9 cellular contexts compared by ENCODE assay signal in genomic region chr3:156817931-156818765, GRCh38. TPM values are rescaled to one million over a fixed set of nuclear protein-coding genes. Genes with fewer than 3 reads are reported as not detected.
DNase-seq lines count a peak whose midpoint lies in the region; ATAC-seq, FAIRE-seq and TF ChIP-seq lines count a peak whose summit lies in the region.
"Had no signal": no experiment of that assay in that cellular context is flagged by ENCODE, and none has a peak within 500 bp of the region (broad histone marks: within the 10 kb centered on the region; RNA-seq: fewer than 3 reads in every experiment).

No MANE protein-coding gene starts in this region.

- no peaks in the 10 kb centered on the region for H3K9me3 ChIP-seq in keratinocyte (ENCODE audit: control insufficient read depth, low read depth, low read length)
- no peaks in the 10 kb centered on the region for H3K9me3 ChIP-seq in tibial artery

- H3K27me3 ChIP-seq in keratinocyte (ENCODE audit: control insufficient read depth, extremely low read depth, insufficient read depth, low read length) (no peaks in the 10 kb centered on the region), tibial artery (no peaks in the 10 kb centered on the region), dorsolateral prefrontal cortex (peaks cover 0 to 6% (median 0%) of the 10 kb centered on the region in 45 donors)

- intact Hi-C loops in tibial artery (cut with DNase I; ENCODE audit: low total_unique reads): loop anchor here (5.0 kb wide), 1 partner anchor 264 kb away; no protein-coding TSS in a partner anchor
- intact Hi-C loops in dorsolateral prefrontal cortex (cut with DNase I): loop anchor here in 1 of 2 donors (2.0 kb wide), 1 partner anchor 143 kb away; the partner anchor contains the start of gene TIPARP

- peaks cover 3% of the 10 kb centered on the region for H3K9me3 Mint-ChIP-seq in activated T-cell treated with anti-CD3 and anti-CD28 coated beads, Interleukin-2, amount 50 U/mL, for 4 hours
- H3K9me3 Mint-ChIP-seq in WTC11: no peaks in the 10 kb centered on the region

- H3K36me3 ChIP-seq in keratinocyte (ENCODE audit: control insufficient read depth in 2 of 2, extremely low read depth in 1 of 2, insufficient read depth in 2 of 2, low read length in 2 of 2) (no peaks in the 10 kb centered on the region), tibial artery (no peaks in the 10 kb centered on the region)

- peak overlapping the region in 1 of 3 experiments; percentile 60 for H3K4me3 ChIP-seq in keratinocyte (ENCODE audit: control insufficient read depth in 2 of 3, extremely low read depth in 1 of 3, insufficient read depth in 2 of 3, low read depth in 1 of 3, low read length in 3 of 3)
- H3K4me3 ChIP-seq in tibial artery: no peak overlapping the region
- peak overlapping the region in 17 of 59 donors; percentile 61 to 79 (median 74) for H3K4me3 ChIP-seq in dorsolateral prefrontal cortex

- H3K36me3 Mint-ChIP-seq in activated T-cell treated with anti-CD3 and anti-CD28 coated beads, Interleukin-2, amount 50 U/mL, for 4 hours (ENCODE audit: insufficient read depth): no peaks in the 10 kb centered on the region
- H3K36me3 Mint-ChIP-seq in WTC11: no peaks in the 10 kb centered on the region

- POLR2A ChIA-PET in WTC11 (lab: Charles Lee): interaction anchor here (0.6 kb wide), 1 partner anchor 181 kb away, joined by 3 read pairs; no protein-coding TSS in a partner anchor

- H3K27ac ChIP-seq in keratinocyte (ENCODE audit: control insufficient read depth, insufficient read depth, low read length) (peak overlapping the region; percentile 99), tibial artery (peak overlapping the region; percentile 80 to 90), dorsolateral prefrontal cortex (peak overlapping the region in 19 of 59 donors; percentile 17 to 86 (median 65))

- H3K9ac ChIP-seq in keratinocyte (ENCODE audit: control insufficient read depth, extremely low read depth, insufficient read depth, low read length): peak overlapping the region; percentile 93

- TF ChIP-seq CTCF in WTC11 (IDR thresholded peaks at IDR 0.05) (no peak), keratinocyte (optimal IDR thresholded peaks at IDR 0.05 in 1 of 3, IDR thresholded peaks at IDR 0.05 in 1 of 3, conservative IDR thresholded peaks at IDR 0.05 in 1 of 3; ENCODE audit: extremely low read depth in 1 of 3, insufficient read depth in 2 of 3, low read length in 3 of 3) (no peak), tibial artery (IDR thresholded peaks at IDR 0.05) (no peak), dorsolateral prefrontal cortex (IDR thresholded peaks at IDR 0.05 in 54 of 56, conservative IDR thresholded peaks at IDR 0.05 in 2 of 56; ENCODE audit: low read depth in 1 of 56, partially characterized antibody in 56 of 56) (no peak)

- no peak overlapping the region for H2AFZ ChIP-seq in keratinocyte (ENCODE audit: control insufficient read depth, low read length)

- dilution Hi-C loops in keratinocyte (cut with MboI; ENCODE audit: extremely low pct_ligation_motif_present, low sequenced_read_pairs): no loop called here

- no peaks in the 10 kb centered on the region for H3K9me1 ChIP-seq in keratinocyte (ENCODE audit: control insufficient read depth, extremely low read depth, insufficient read depth, low read length)

- no peak overlapping the region for H3K27ac Mint-ChIP-seq in WTC11

- H3K4me2 ChIP-seq in keratinocyte (ENCODE audit: control insufficient read depth, extremely low read depth, insufficient read depth, low read depth, low read length): peak overlapping the region; percentile 89

- peak overlapping the region; percentile 92 for H3K4me3 Mint-ChIP-seq in activated T-cell treated with anti-CD3 and anti-CD28 coated beads, Interleukin-2, amount 50 U/mL, for 4 hours
- H3K4me3 Mint-ChIP-seq in WTC11: peak overlapping the region; percentile 12; the same call in 1 of the 2 replicates

- peaks cover 20% of the 10 kb centered on the region for H3K79me2 ChIP-seq in keratinocyte (ENCODE audit: control insufficient read depth, insufficient read depth, low read length)

- FAIRE-seq in keratinocyte (lab: Jason Lieb, UNC): peak; percentile 51

- H3K4me1 ChIP-seq in keratinocyte (ENCODE audit: control insufficient read depth, extremely low read depth, insufficient read depth, low read length) (peaks cover 52% of the 10 kb centered on the region), tibial artery (peaks cover 0 to 19% (median 12%) of the 10 kb centered on the region in 4 donors)

- CTCF ChIA-PET in WTC11 (lab: Charles Lee): no interaction called here

- no peaks in the 10 kb centered on the region for H3K27me3 Mint-ChIP-seq in activated T-cell treated with anti-CD3 and anti-CD28 coated beads, Interleukin-2, amount 50 U/mL, for 4 hours (ENCODE audit: low read depth)
- H3K27me3 Mint-ChIP-seq in WTC11 (ENCODE audit: low read depth): peaks cover 70% of the 10 kb centered on the region

- peaks cover 33% of the 10 kb centered on the region for H3K4me1 Mint-ChIP-seq in activated T-cell treated with anti-CD3 and anti-CD28 coated beads, Interleukin-2, amount 50 U/mL, for 4 hours (ENCODE audit: low read depth)
- H3K4me1 Mint-ChIP-seq in WTC11: peaks cover 22% of the 10 kb centered on the region

- no peaks in the 10 kb centered on the region for H4K20me1 ChIP-seq in keratinocyte (ENCODE audit: control insufficient read depth, extremely low read depth, insufficient read depth, low read length)

- no peak for DNase-seq in activated T-cell treated with anti-CD3 and anti-CD28 coated beads, Interleukin-2, amount 50 U/mL, for 4 hours
- no peak for DNase-seq in activated T-cell treated with anti-CD3 and anti-CD28 coated beads, Interleukin-2, amount 50 U/mL, for 48 hours
- no peak for DNase-seq in WTC11 (ENCODE audit: low spot score)
- no peak for DNase-seq in keratinocyte (ENCODE audit: low read depth, low spot score)
- DNase-seq in tibial artery: no peak
- DNase-seq in NCI-H69 (lab: John Stamatoyannopoulos, UW): no peak
- no peak for DNase-seq in central memory CD4-positive, alpha-beta T cell
- no peak for DNase-seq in dorsolateral prefrontal cortex
- DNase-seq: NCI-H2107 had no signal

- ATAC-seq in activated T-cell treated with anti-CD3 and anti-CD28 coated beads, Interleukin-2, amount 50 U/mL, for 4 hours: no peak
- no peak for ATAC-seq in WTC11

TF ChIP-seq in WTC11, 78 proteins besides CTCF, POLR2A, EP300 and RAD21 (continues in another document):
- TF ChIP-seq CREB1 (CRISPR knock-in tag; IDR thresholded peaks at IDR 0.05) (no peak), ZNF121 (CRISPR knock-in tag; IDR thresholded peaks at IDR 0.05) (no peak), ARID4B (CRISPR knock-in tag; IDR thresholded peaks at IDR 0.05; ENCODE audit: borderline replicate concordance) (no peak)

RNA-seq across cellular contexts. Expression of gene LEKR1, which starts 8.0 kb away (rescaled TPM):
- total RNA-seq in activated T-cell treated with anti-CD3 and anti-CD28 coated beads, Interleukin-2, amount 50 U/mL, for 4 hours: under 1 TPM; 0.30 to 0.68 (median 0.50) TPM
- total RNA-seq in WTC11 (2021): 0.09 to 0.18 TPM in 2 of 3 replicates, not detected in the other
- 0.14 to 0.63 TPM in 2 of 3 replicates, not detected in the other for polyA plus RNA-seq in keratinocyte
- 0.54 TPM for polyA plus RNA-seq in keratinocyte (2011; ENCODE audit: low read depth)
- 0.23 and 0.30 TPM in 2 replicates for polyA plus RNA-seq in keratinocyte (2011; cell fraction: cytosol; rRNA removed)
- polyA plus RNA-seq in keratinocyte (2011; cell fraction: nucleus; rRNA removed): 0.12 and 0.36 TPM in 2 replicates
- polyA plus RNA-seq in keratinocyte (2012; ENCODE audit: low replicate concordance): 0.16 and 0.70 TPM in 2 replicates
- 0.40 to 0.99 TPM in 2 of 3 replicates, not detected in the other for polyA minus RNA-seq in keratinocyte
- polyA minus RNA-seq in keratinocyte (2011; cell fraction: cytosol; rRNA and poly(A)+ RNA removed): not detected
- 2.4 and 4.9 TPM in 2 replicates for polyA minus RNA-seq in keratinocyte (2011; cell fraction: nucleus; rRNA and poly(A)+ RNA removed)
- 1 to 10 TPM in 77 of 120 experiments, under 1 TPM in 37, not detected in 6; 0.25 to 7.8 (median 1.3) TPM for total RNA-seq in dorsolateral prefrontal cortex
